Comparison of ENCODE assay signal across 28 cellular contexts in genomic region chr16:86816930-86817625, GRCh38.
"Had no signal": no experiment of that assay in that cellular context is flagged by ENCODE, and none has a peak within 500 bp of the region (broad histone marks: within the 10 kb centered on the region; RNA-seq: fewer than 3 reads in every experiment).

No MANE protein-coding gene starts in this region.

- DNase-seq: activated B cell treated with CpG ODN at 0.5 μM for 24 hours; activated CD4-positive, alpha-beta T cell treated with anti-CD3 and anti-CD28 coated beads for 48 hours; activated CD4-positive, alpha-beta T cell treated with anti-CD3 and anti-CD28 coated beads, Interleukin-2, amount 50 U/mL, for 1 hour; activated CD4-positive, alpha-beta T cell treated with anti-CD3 and anti-CD28 coated beads, Interleukin-2, amount 50 U/mL, for 48 hours; activated CD8-positive, alpha-beta memory T cell treated with anti-CD3 and anti-CD28 coated beads for 24 hours; activated CD8-positive, alpha-beta T cell treated with anti-CD3 and anti-CD28 coated beads for 36 hours; activated effector memory CD4-positive, alpha-beta T cell treated with Interleukin-2 at 50 U/mL for 16 hours; activated gamma-delta T cell treated with Interleukin-2 at 50 U/mL for 16 hours; activated naive CD4-positive, alpha-beta T cell treated with anti-CD3 and anti-CD28 coated beads, Interleukin-2, amount 50 U/mL, for 16 hours; activated naive CD4-positive, alpha-beta T cell treated with Interleukin-2 at 50 U/mL for 16 hours; activated T-cell treated with anti-CD3 and anti-CD28 coated beads, Interleukin-2, amount 50 U/mL, for 4 hours; amniotic stem cell; anterior cingulate cortex; brain microvascular endothelial cell; dorsolateral prefrontal cortex; effector memory CD4-positive, alpha-beta T cell; endodermal cell; erythroblast; foreskin keratinocyte; gastrocnemius medialis; glutamatergic neuron; heart left ventricle; T1000; WERI-Rb-1 had no signal

- H3K4me3 ChIP-seq: coronary artery, dorsolateral prefrontal cortex, esophagus muscularis mucosa, gastrocnemius medialis, heart left ventricle had no signal

- H3K27ac ChIP-seq: brain microvascular endothelial cell, coronary artery, dorsolateral prefrontal cortex, esophagus muscularis mucosa, foreskin keratinocyte, gastrocnemius medialis, heart left ventricle, WERI-Rb-1 had no signal

- H3K36me3 ChIP-seq: brain microvascular endothelial cell, esophagus muscularis mucosa, gastrocnemius medialis, heart left ventricle, WERI-Rb-1 had no signal

- H3K9me3 ChIP-seq: esophagus muscularis mucosa, gastrocnemius medialis, heart left ventricle had no signal

- ATAC-seq: activated CD4-positive, CD25-positive, alpha-beta regulatory T cell treated with anti-CD3 and anti-CD28 coated beads, Interleukin-2, amount 50 U/mL, for 24 hours; activated CD8-positive, alpha-beta T cell treated with anti-CD3 and anti-CD28 coated beads for 36 hours; activated T-cell treated with anti-CD3 and anti-CD28 coated beads, Interleukin-2, amount 50 U/mL, for 4 hours; activated T-helper 17 cell treated with anti-CD3 and anti-CD28 coated beads, Interleukin-2, amount 50 U/mL, for 72 hours; foreskin keratinocyte; gastrocnemius medialis; heart left ventricle had no signal
